ENCODE assay signal across 28 cellular contexts in genomic region chr21:33966324-33966949, GRCh38. TPM values are rescaled to one million over a fixed set of nuclear protein-coding genes. Genes with fewer than 3 reads are reported as not detected.
DNase-seq lines count a peak whose midpoint lies in the region; ATAC-seq and FAIRE-seq lines count a peak whose summit lies in the region.
"Had no signal": no experiment of that assay in that cellular context is flagged by ENCODE, and none has a peak within 500 bp of the region (broad histone marks: within the 10 kb centered on the region; RNA-seq: fewer than 3 reads in every experiment).

No MANE protein-coding gene starts in this region.

- no peaks in the 10 kb centered on the region for H3K27me3 Mint-ChIP-seq in T-helper 17 cell
- H3K27me3 Mint-ChIP-seq in activated naive CD4-positive, alpha-beta T cell treated with anti-CD3 and anti-CD28 coated beads for 36 hours (ENCODE audit: low read depth) = no peaks in the 10 kb centered on the region
- H3K27me3 Mint-ChIP-seq: activated CD4-positive, alpha-beta memory T cell treated with anti-CD3 and anti-CD28 coated beads, Interleukin-2, amount 10 ng/mL, durations not matched to agents 7 days and 5 days had no signal

- H3K27ac ChIP-seq in small intestine (ENCODE audit: low read depth in 1 of 2, low read length in 1 of 2) = no peak overlapping the region
- H3K27ac ChIP-seq: adrenal gland, brain microvascular endothelial cell, C4-2B, epithelial cell of prostate, parathyroid adenoma, right lobe of liver, stomach, tibial nerve had no signal

- CTCF ChIA-PET in activated naive CD4-positive, alpha-beta T cell treated with anti-CD3 and anti-CD28 coated beads for 36 hours (lab: Charles Lee) = interaction anchor here (1.1 kb wide), 1 partner anchor 42 kb away, joined by 5 read pairs; no protein-coding TSS in a partner anchor

- intact Hi-C loops in activated naive CD4-positive, alpha-beta T cell treated with anti-CD3 and anti-CD28 coated beads for 36 hours (cut with micrococcal nuclease) = no loop called here

- peaks cover 15% of the 10 kb centered on the region for H3K4me1 Mint-ChIP-seq in T-helper 17 cell
- peaks cover 3% of the 10 kb centered on the region for H3K4me1 Mint-ChIP-seq in activated naive CD4-positive, alpha-beta T cell treated with anti-CD3 and anti-CD28 coated beads for 36 hours (ENCODE audit: low read depth)

- H3K9me3 ChIP-seq in small intestine (ENCODE audit: control insufficient read depth, low read depth) (no peaks in the 10 kb centered on the region), T-helper 17 cell (ENCODE audit: control insufficient read depth, low read length, poor library complexity, severe bottlenecking) (no peaks in the 10 kb centered on the region)
- H3K9me3 ChIP-seq: adrenal gland, right lobe of liver, stomach, tibial nerve had no signal

- ATAC-seq in T-helper 17 cell = no peak
- ATAC-seq: right lobe of liver had no signal

- peak; percentile 28 for DNase-seq in activated CD8-positive, alpha-beta memory T cell treated with anti-CD3 and anti-CD28 coated beads for 24 hours
- no peak for DNase-seq in activated CD8-positive, alpha-beta memory T cell treated with anti-CD3 and anti-CD28 coated beads, Interleukin-2, amount 50 U/mL, for 48 hours
- DNase-seq in NCI-H69 (lab: John Stamatoyannopoulos, UW) (peak; percentile 34), medulla oblongata (ENCODE audit: extremely low spot score) (peak; percentile 13), small intestine (peak; percentile 45), T-helper 17 cell (no peak)
- DNase-seq in activated effector memory CD4-positive, alpha-beta T cell treated with anti-CD3 and anti-CD28 coated beads, Interleukin-2, amount 50 U/mL, for 16 hours = no peak
- DNase-seq in activated naive CD4-positive, alpha-beta T cell treated with anti-CD3 and anti-CD28 coated beads for 36 hours = no peak
- DNase-seq: activated CD4-positive, alpha-beta memory T cell treated with anti-CD3 and anti-CD28 coated beads, Interleukin-2, amount 10 ng/mL, durations not matched to agents 7 days and 5 days; activated CD4-positive, CD25-positive, alpha-beta regulatory T cell; activated gamma-delta T cell treated with Interleukin-2 at 50 U/mL for 16 hours; activated T-cell treated with anti-CD3 and anti-CD28 coated beads for 4 hours; brain microvascular endothelial cell; effector CD4-positive, alpha-beta T cell; naive B cell; NCI-H2081; NCI-H510A treated with DMSO at 0.1 percent for 48 hours; right lobe of liver; RPMI8226; stimulated activated CD4-positive, alpha-beta T cell treated with anti-CD3 and anti-CD28 coated beads, Interleukin-15, amount 100 ng/mL, for 24 hours; stomach had no signal

- H3K4me1 ChIP-seq in small intestine (ENCODE audit: control insufficient read depth in 2 of 2, insufficient read depth in 1 of 2, low read depth in 1 of 2, low read length in 1 of 2) = peaks cover 9 to 13% of the 10 kb centered on the region in 2 donors
- H3K4me1 ChIP-seq: parathyroid adenoma had no signal

- peaks cover 4% of the 10 kb centered on the region for H3K9me3 Mint-ChIP-seq in activated naive CD4-positive, alpha-beta T cell treated with anti-CD3 and anti-CD28 coated beads for 36 hours

- WGBS in small intestine, 3 donors = 57 to 66% (median 59%) methylated on average over 4 of the region's 4 CpGs

- no peak for FAIRE-seq in small intestine (lab: Jason Lieb, UNC)
- FAIRE-seq: GM19239 had no signal

- H3K4me3 Mint-ChIP-seq in T-helper 17 cell = no peak overlapping the region
- H3K4me3 Mint-ChIP-seq in activated naive CD4-positive, alpha-beta T cell treated with anti-CD3 and anti-CD28 coated beads for 36 hours = no peak overlapping the region
- H3K4me3 Mint-ChIP-seq: activated CD4-positive, alpha-beta memory T cell treated with anti-CD3 and anti-CD28 coated beads, Interleukin-2, amount 10 ng/mL, durations not matched to agents 7 days and 5 days; naive B cell; T-helper 2 cell treated with Interferon-gamma antibody and Interleukin-4, amounts not matched to agents 5 μg/mL and 100 μg/mL, for 36 hours had no signal

- H3K27ac Mint-ChIP-seq in T-helper 17 cell = no peak overlapping the region
- H3K27ac Mint-ChIP-seq in activated naive CD4-positive, alpha-beta T cell treated with anti-CD3 and anti-CD28 coated beads for 36 hours = no peak overlapping the region
- H3K27ac Mint-ChIP-seq: activated CD4-positive, alpha-beta memory T cell treated with anti-CD3 and anti-CD28 coated beads, Interleukin-2, amount 10 ng/mL, durations not matched to agents 7 days and 5 days; naive B cell; T-helper 2 cell treated with Interferon-gamma antibody and Interleukin-4, amounts not matched to agents 5 μg/mL and 100 μg/mL, for 36 hours had no signal

- H3K27me3 ChIP-seq in small intestine (ENCODE audit: control insufficient read depth in 2 of 2, insufficient read depth in 2 of 2, low read length in 2 of 2) = no peaks in the 10 kb centered on the region
- H3K27me3 ChIP-seq: adrenal gland, brain microvascular endothelial cell, right lobe of liver, stomach, tibial nerve had no signal

- peaks cover 0 to 3% of the 10 kb centered on the region in 2 donors for H3K36me3 ChIP-seq in small intestine (ENCODE audit: control insufficient read depth in 2 of 2, insufficient read depth in 2 of 2, low read length in 2 of 2)
- H3K36me3 ChIP-seq: adrenal gland, brain microvascular endothelial cell, right lobe of liver, stomach, tibial nerve had no signal

- no peak overlapping the region for H3K4me3 ChIP-seq in small intestine (ENCODE audit: low read depth in 1 of 2, low read length in 2 of 2)
- H3K4me3 ChIP-seq: adrenal gland, right lobe of liver, stomach, tibial nerve had no signal

- H3K36me3 Mint-ChIP-seq in T-helper 17 cell (ENCODE audit: low read depth) = peaks cover 8% of the 10 kb centered on the region
- H3K36me3 Mint-ChIP-seq in activated naive CD4-positive, alpha-beta T cell treated with anti-CD3 and anti-CD28 coated beads for 36 hours (ENCODE audit: low read depth) = peaks cover 6% of the 10 kb centered on the region
- H3K36me3 Mint-ChIP-seq: naive B cell had no signal

RNA-seq across cellular contexts. Expression of gene ATP5PO, which starts 50.8 kb away (rescaled TPM):
- polyA plus RNA-seq in small intestine = 100 to 1,000 TPM; 458 to 904 (median 722) TPM
- total RNA-seq in T-helper 17 cell = 100 to 1,000 TPM; 113 to 116 TPM
- total RNA-seq in activated naive CD4-positive, alpha-beta T cell treated with anti-CD3 and anti-CD28 coated beads for 36 hours = 100 to 1,000 TPM; 230 TPM

Comparison
In these comparisons a context has a peak if more than half of its experiments do, and no peak if none do; other contexts are left out.
1. DNase-seq: peak in activated CD8-positive, alpha-beta memory T cell treated with anti-CD3 and anti-CD28 coated beads for 24 hours (single experiment), NCI-H69 (single experiment), medulla oblongata (single experiment) and small intestine (single experiment); none in activated CD8-positive, alpha-beta memory T cell treated with anti-CD3 and anti-CD28 coated beads, Interleukin-2, amount 50 U/mL, for 48 hours (single experiment), T-helper 17 cell (0 of 3), activated effector memory CD4-positive, alpha-beta T cell treated with anti-CD3 and anti-CD28 coated beads, Interleukin-2, amount 50 U/mL, for 16 hours (single experiment) and activated naive CD4-positive, alpha-beta T cell treated with anti-CD3 and anti-CD28 coated beads for 36 hours (single experiment).